ENCODE assay signal across 17 cellular contexts in genomic region chr9:86075132-86075807, GRCh38. TPM values are rescaled to one million over a fixed set of nuclear protein-coding genes. Genes with fewer than 3 reads are reported as not detected.
DNase-seq lines count a peak whose midpoint lies in the region; ATAC-seq and TF ChIP-seq lines count a peak whose summit lies in the region.
"Had no signal": no experiment of that assay in that cellular context is flagged by ENCODE, and none has a peak within 500 bp of the region (broad histone marks: within the 10 kb centered on the region; RNA-seq: fewer than 3 reads in every experiment).

No MANE protein-coding gene starts in this region.

- H2AFZ ChIP-seq in GM23338 (no peak overlapping the region), neuronal stem cell (ENCODE audit: low read length) (no peak overlapping the region)

- H3K27ac Mint-ChIP-seq in GM23338 (no peak overlapping the region), nephron progenitor cell (peak overlapping the region; percentile 50)
- H3K27ac Mint-ChIP-seq: T-cell had no signal

- H3K79me1 ChIP-seq in neuronal stem cell (ENCODE audit: low read depth, low read length) = peaks cover 7% of the 10 kb centered on the region

- H3K27ac ChIP-seq in GM23338 (ENCODE audit: low read depth) (0 out of 2 replicates have a peak overlapping the region, but pooled peaks have one; percentile 50), neuronal stem cell (replicated peaks; ENCODE audit: low read length) (no peak overlapping the region)

- H3K4me3 Mint-ChIP-seq in GM23338 = no peak overlapping the region; the same call in 2 of the 3 replicates
- H3K4me3 Mint-ChIP-seq in nephron progenitor cell = no peak overlapping the region
- H3K4me3 Mint-ChIP-seq: H9, T-cell had no signal

- no peak overlapping the region for H3K4me3 ChIP-seq in GM23338
- no peak overlapping the region for H3K4me3 ChIP-seq in Jurkat, Clone E6-1 (ENCODE audit: low read length)
- no peak overlapping the region for H3K4me3 ChIP-seq in neuronal stem cell (ENCODE audit: low read length in 2 of 2)

- no peak overlapping the region for H2BK120ac ChIP-seq in neuronal stem cell (ENCODE audit: low read depth, low read length)

- no peak overlapping the region for H3K23ac ChIP-seq in neuronal stem cell (ENCODE audit: low read depth, low read length, poor library complexity)

- TF ChIP-seq CTCF in GM23338 (conservative IDR thresholded peaks at IDR 0.05; ENCODE audit: low read depth in 2 of 2) (no peak), nephron progenitor cell (IDR thresholded peaks at IDR 0.05) (no peak)

- H3K9me3 Mint-ChIP-seq in GM23338 = no peaks in the 10 kb centered on the region
- H3K9me3 Mint-ChIP-seq in nephron progenitor cell = no peaks in the 10 kb centered on the region
- H3K9me3 Mint-ChIP-seq: H9, T-cell had no signal

- no peak overlapping the region for H3K4me2 ChIP-seq in GM23338
- no peak overlapping the region for H3K4me2 ChIP-seq in neuronal stem cell (ENCODE audit: insufficient read depth, low read length, poor library complexity, severe bottlenecking)

- no peak for ATAC-seq in GM23338
- ATAC-seq: HepG2, T-cell had no signal

- H2BK5ac ChIP-seq in neuronal stem cell (ENCODE audit: low read length) = no peak overlapping the region

- 0 out of 2 replicates have a peak, but pooled peaks cover 2% of the 10 kb centered on the region for H3K9me2 ChIP-seq in GM23338 (ENCODE audit: insufficient read depth)

- H3K9me3 ChIP-seq in neuronal stem cell (replicated peaks in 1 of 2; ENCODE audit: control insufficient read depth in 2 of 2, insufficient read depth in 1 of 2, low read depth in 1 of 2, low read length in 2 of 2) = no peaks in the 10 kb centered on the region
- H3K9me3 ChIP-seq: BE2C had no signal

- no peak overlapping the region for H3K14ac ChIP-seq in neuronal stem cell (ENCODE audit: low read length)

- no peak overlapping the region for H2AK5ac ChIP-seq in neuronal stem cell (ENCODE audit: low read depth, low read length)

- no peak overlapping the region for H2BK15ac ChIP-seq in neuronal stem cell (ENCODE audit: low read length)

- no peak overlapping the region for H2BK12ac ChIP-seq in neuronal stem cell (ENCODE audit: low read length)

- peaks cover 5% of the 10 kb centered on the region for H3K27me3 Mint-ChIP-seq in GM23338 (ENCODE audit: insufficient read depth, low read depth, poor library complexity)
- no peaks in the 10 kb centered on the region for H3K27me3 Mint-ChIP-seq in nephron progenitor cell (ENCODE audit: low read depth, poor library complexity)
- H3K27me3 Mint-ChIP-seq: T-cell had no signal

- peaks cover 31% of the 10 kb centered on the region for H3K4me1 Mint-ChIP-seq in GM23338
- H3K4me1 Mint-ChIP-seq in nephron progenitor cell = peaks cover 41% of the 10 kb centered on the region
- H3K4me1 Mint-ChIP-seq: T-cell had no signal

- no peaks in the 10 kb centered on the region for H3K27me3 ChIP-seq in GM23338 (ENCODE audit: insufficient read depth)
- H3K27me3 ChIP-seq in neuronal stem cell (ENCODE audit: control insufficient read depth in 3 of 3, insufficient read depth in 3 of 3, low read depth in 1 of 3, low read length in 3 of 3) = no peaks in the 10 kb centered on the region
- H3K27me3 ChIP-seq: BE2C had no signal

- no peak overlapping the region for H4K8ac ChIP-seq in neuronal stem cell (ENCODE audit: low read depth, low read length)

- DNase-seq in GM23338 (ENCODE audit: low spot score) (no peak), astrocyte of the hippocampus (ENCODE audit: low read depth, low spot score) (peak; percentile 77), nephron progenitor cell (no peak), neuronal stem cell (ENCODE audit: low spot score) (no peak), kidney glomerular epithelial cell (lab: John Stamatoyannopoulos, UW) (no peak), cerebellum (ENCODE audit: low spot score) (no peak)
- peak; percentile 42 for DNase-seq in Jurkat, Clone E6-1 (ENCODE audit: low read depth, low spot score)
- DNase-seq: activated naive CD4-positive, alpha-beta T cell treated with Interleukin-2 at 50 U/mL for 16 hours; BE2C; dermis blood vessel endothelial cell; foreskin melanocyte; H9; NCI-H510A treated with DMSO at 0.1 percent for 48 hours; retina; Right ventricle myocardium superior; T-cell had no signal

- no CpG with 5 or more reads among the region's 11 CpGs for WGBS in neuronal stem cell (ENCODE audit: extremely low coverage in 2 of 2, insufficient read length in 2 of 2, insufficient replicate concordance in 1 of 2), 2 donors

- no peak overlapping the region for H3K9ac ChIP-seq in neuronal stem cell (ENCODE audit: low read depth, low read length, poor library complexity)

- H4K20me1 ChIP-seq in GM23338 (replicated peaks; ENCODE audit: insufficient read depth) = peaks cover 17% of the 10 kb centered on the region

- no peaks in the 10 kb centered on the region for H3K4me1 ChIP-seq in GM23338 (ENCODE audit: insufficient read depth)
- peaks cover 0 to 1% of the 10 kb centered on the region in 2 donors for H3K4me1 ChIP-seq in neuronal stem cell (ENCODE audit: control insufficient read depth in 2 of 2, insufficient read depth in 1 of 2, low read depth in 1 of 2, low read length in 2 of 2)

- H3K18ac ChIP-seq in neuronal stem cell (ENCODE audit: low read length) = no peak overlapping the region

- no peaks in the 10 kb centered on the region for H3F3A ChIP-seq in GM23338 (replicated peaks; ENCODE audit: low read depth)

- no peaks in the 10 kb centered on the region; the same call in 1 of the 2 replicates for H3K36me3 ChIP-seq in GM23338 (ENCODE audit: insufficient read depth)
- peaks cover 34 to 91% of the 10 kb centered on the region in 2 donors for H3K36me3 ChIP-seq in neuronal stem cell (replicated peaks in 1 of 2; ENCODE audit: control insufficient read depth in 2 of 2, insufficient read depth in 2 of 2, low read length in 2 of 2)

- H3K79me2 ChIP-seq in GM23338 (replicated peaks; ENCODE audit: insufficient read depth) = peaks cover 4% of the 10 kb centered on the region

- H4K91ac ChIP-seq in neuronal stem cell (ENCODE audit: low read depth, low read length, poor library complexity) = no peak overlapping the region

- H3K4ac ChIP-seq in neuronal stem cell (ENCODE audit: low read length) = no peak overlapping the region

- H3K36me3 Mint-ChIP-seq in GM23338 (ENCODE audit: low read depth) (peaks cover 52% of the 10 kb centered on the region), nephron progenitor cell (ENCODE audit: low read depth) (peaks cover 64% of the 10 kb centered on the region)
- H3K36me3 Mint-ChIP-seq: T-cell had no signal

TF ChIP-seq in GM23338, 12 proteins besides CTCF, POLR2A, EP300 and RAD21 (continues in another document):
- TF ChIP-seq EZH2phosphoT487 (IDR thresholded peaks at IDR 0.05; ENCODE audit: unreplicated experiment) (no peak), ZNF114 (CRISPR knock-in tag; IDR thresholded peaks at IDR 0.05) (no peak)
- TF ChIP-seq, protein P1, sequence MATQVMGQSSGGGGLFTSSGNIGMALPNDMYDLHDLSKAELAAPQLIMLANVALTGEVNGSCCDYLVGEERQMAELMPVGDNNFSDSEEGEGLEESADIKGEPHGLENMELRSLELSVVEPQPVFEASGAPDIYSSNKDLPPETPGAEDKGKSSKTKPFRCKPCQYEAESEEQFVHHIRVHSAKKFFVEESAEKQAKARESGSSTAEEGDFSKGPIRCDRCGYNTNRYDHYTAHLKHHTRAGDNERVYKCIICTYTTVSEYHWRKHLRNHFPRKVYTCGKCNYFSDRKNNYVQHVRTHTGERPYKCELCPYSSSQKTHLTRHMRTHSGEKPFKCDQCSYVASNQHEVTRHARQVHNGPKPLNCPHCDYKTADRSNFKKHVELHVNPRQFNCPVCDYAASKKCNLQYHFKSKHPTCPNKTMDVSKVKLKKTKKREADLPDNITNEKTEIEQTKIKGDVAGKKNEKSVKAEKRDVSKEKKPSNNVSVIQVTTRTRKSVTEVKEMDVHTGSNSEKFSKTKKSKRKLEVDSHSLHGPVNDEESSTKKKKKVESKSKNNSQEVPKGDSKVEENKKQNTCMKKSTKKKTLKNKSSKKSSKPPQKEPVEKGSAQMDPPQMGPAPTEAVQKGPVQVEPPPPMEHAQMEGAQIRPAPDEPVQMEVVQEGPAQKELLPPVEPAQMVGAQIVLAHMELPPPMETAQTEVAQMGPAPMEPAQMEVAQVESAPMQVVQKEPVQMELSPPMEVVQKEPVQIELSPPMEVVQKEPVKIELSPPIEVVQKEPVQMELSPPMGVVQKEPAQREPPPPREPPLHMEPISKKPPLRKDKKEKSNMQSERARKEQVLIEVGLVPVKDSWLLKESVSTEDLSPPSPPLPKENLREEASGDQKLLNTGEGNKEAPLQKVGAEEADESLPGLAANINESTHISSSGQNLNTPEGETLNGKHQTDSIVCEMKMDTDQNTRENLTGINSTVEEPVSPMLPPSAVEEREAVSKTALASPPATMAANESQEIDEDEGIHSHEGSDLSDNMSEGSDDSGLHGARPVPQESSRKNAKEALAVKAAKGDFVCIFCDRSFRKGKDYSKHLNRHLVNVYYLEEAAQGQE (IDR thresholded peaks at IDR 0.05; ENCODE audit: unreplicated experiment) = no peak

RNA-seq across cellular contexts. Expression of gene GOLM1, which starts 24.1 kb away (rescaled TPM):
- 82.1 and 92.4 TPM in 2 replicates for total RNA-seq in GM23338 (2014; rRNA removed; shearing (Covaris generic))
- polyA plus RNA-seq in GM23338 (2016; fragmentation: Nextera tagmentation; extraction: Ambion mirVana) = 50.3 and 58.3 TPM in 2 replicates
- polyA plus RNA-seq in Jurkat, Clone E6-1 (2012; ENCODE audit: insufficient read depth, insufficient read length) = 42.3 TPM
- polyA plus RNA-seq in neuronal stem cell (2013, experiment 1 of 2) = 79.9 TPM
- 79.2 TPM for polyA plus RNA-seq in neuronal stem cell (2013, experiment 2 of 2)
- 74.3 TPM for total RNA-seq in cerebellum

Comparison
In these comparisons a context has a peak if more than half of its experiments do, and no peak if none do; other contexts are left out.
1. DNase-seq: peak in Jurkat, Clone E6-1 (single experiment) and astrocyte of the hippocampus (single experiment); none in GM23338 (single experiment), nephron progenitor cell (single experiment), neuronal stem cell (single experiment), kidney glomerular epithelial cell (single experiment) and cerebellum (single experiment).